31 cellular contexts compared by ENCODE assay signal in the genomic region with DNA sequence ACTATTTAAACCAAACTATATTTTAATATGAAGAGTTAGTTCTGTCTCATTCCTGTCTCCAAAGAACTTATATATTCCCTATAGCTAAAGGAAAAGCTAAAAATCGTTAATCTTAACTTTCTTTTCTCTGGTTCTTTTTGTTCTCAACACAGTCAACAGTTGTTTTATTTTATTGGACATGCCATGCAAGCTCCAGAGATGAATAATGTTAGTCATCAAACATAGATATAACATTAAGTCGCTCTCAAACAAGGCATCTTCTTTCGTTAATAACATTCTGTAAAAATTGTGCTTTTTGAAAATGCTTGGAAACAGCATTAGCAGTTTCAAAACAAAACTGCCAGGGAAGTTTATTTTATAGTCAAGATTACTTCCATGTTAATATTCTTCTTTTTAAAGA.
"Had no signal": no experiment of that assay in that cellular context is flagged by ENCODE, and none has a peak within 500 bp of the region (broad histone marks: within the 10 kb centered on the region; RNA-seq: fewer than 3 reads in every experiment).

No MANE protein-coding gene starts in this region.

- H3K27ac Mint-ChIP-seq: activated B cell treated with CpG ODN at 0.5 μM for 24 hours; activated CD8-positive, alpha-beta T cell treated with anti-CD3 and anti-CD28 coated beads for 36 hours; activated naive CD4-positive, alpha-beta T cell treated with anti-CD3 and anti-CD28 coated beads for 36 hours; activated naive CD4-positive, alpha-beta T cell treated with anti-CD3 and anti-CD28 coated beads, Interleukin-2, amount 50 U/mL, for 24 hours; activated naive CD8-positive, alpha-beta T cell treated with anti-CD3 and anti-CD28 coated beads for 36 hours; activated naive CD8-positive, alpha-beta T cell treated with anti-CD3 and anti-CD28 coated beads, Interleukin-2, amount 50 U/mL, for 24 hours; activated T-helper 17 cell treated with anti-CD3 and anti-CD28 coated beads, Interleukin-2, amount 50 U/mL, for 72 hours; T-helper 17 cell; T-helper 2 cell treated with Interferon-gamma antibody and Interleukin-4, amounts not matched to agents 5 μg/mL and 100 μg/mL, for 36 hours had no signal

- H3K36me3 ChIP-seq: adrenal gland, colonic mucosa, esophagus squamous epithelium, gastroesophageal sphincter, WERI-Rb-1 had no signal

- H3K4me1 Mint-ChIP-seq: activated B cell treated with CpG ODN at 0.5 μM for 24 hours; activated naive CD4-positive, alpha-beta T cell treated with anti-CD3 and anti-CD28 coated beads, Interleukin-2, amount 50 U/mL, for 24 hours; activated naive CD8-positive, alpha-beta T cell treated with anti-CD3 and anti-CD28 coated beads for 36 hours; activated naive CD8-positive, alpha-beta T cell treated with anti-CD3 and anti-CD28 coated beads, Interleukin-2, amount 50 U/mL, for 24 hours; activated T-helper 17 cell treated with anti-CD3 and anti-CD28 coated beads, Interleukin-2, amount 50 U/mL, for 72 hours; T-helper 17 cell had no signal

- H3K27me3 Mint-ChIP-seq: activated B cell treated with CpG ODN at 0.5 μM for 24 hours; activated naive CD4-positive, alpha-beta T cell treated with anti-CD3 and anti-CD28 coated beads, Interleukin-2, amount 50 U/mL, for 24 hours; activated naive CD8-positive, alpha-beta T cell treated with anti-CD3 and anti-CD28 coated beads for 36 hours; activated naive CD8-positive, alpha-beta T cell treated with anti-CD3 and anti-CD28 coated beads, Interleukin-2, amount 50 U/mL, for 24 hours; activated T-helper 17 cell treated with anti-CD3 and anti-CD28 coated beads, Interleukin-2, amount 50 U/mL, for 72 hours had no signal

- H3K4me1 ChIP-seq: adrenal gland, colonic mucosa had no signal

- ATAC-seq: activated CD4-positive, CD25-positive, alpha-beta regulatory T cell treated with anti-CD3 and anti-CD28 coated beads, Interleukin-2, amount 50 U/mL, for 24 hours; activated CD8-positive, alpha-beta T cell treated with anti-CD3 and anti-CD28 coated beads for 36 hours; activated naive CD8-positive, alpha-beta T cell treated with anti-CD3 and anti-CD28 coated beads, Interleukin-2, amount 50 U/mL, for 24 hours; activated T-cell treated with anti-CD3 and anti-CD28 coated beads, Interleukin-2, amount 50 U/mL, for 4 hours; activated T-helper 17 cell treated with anti-CD3 and anti-CD28 coated beads, Interleukin-2, amount 50 U/mL, for 72 hours; body of pancreas; gastroesophageal sphincter; T-helper 17 cell had no signal

- H3K27ac ChIP-seq: adrenal gland, body of pancreas, colonic mucosa, epithelial cell of prostate, esophagus squamous epithelium, WERI-Rb-1 had no signal

- H3K4me3 Mint-ChIP-seq: activated B cell treated with CpG ODN at 0.5 μM for 24 hours; activated CD8-positive, alpha-beta T cell treated with anti-CD3 and anti-CD28 coated beads for 36 hours; activated naive CD4-positive, alpha-beta T cell treated with anti-CD3 and anti-CD28 coated beads for 36 hours; activated naive CD4-positive, alpha-beta T cell treated with anti-CD3 and anti-CD28 coated beads, Interleukin-2, amount 50 U/mL, for 24 hours; activated naive CD8-positive, alpha-beta T cell treated with anti-CD3 and anti-CD28 coated beads for 36 hours; activated naive CD8-positive, alpha-beta T cell treated with anti-CD3 and anti-CD28 coated beads, Interleukin-2, amount 50 U/mL, for 24 hours; activated T-cell treated with anti-CD3 and anti-CD28 coated beads, Interleukin-2, amount 50 U/mL, for 4 hours; activated T-helper 17 cell treated with anti-CD3 and anti-CD28 coated beads, Interleukin-2, amount 50 U/mL, for 72 hours; T-helper 17 cell; T-helper 2 cell treated with Interferon-gamma antibody and Interleukin-4, amounts not matched to agents 5 μg/mL and 100 μg/mL, for 36 hours had no signal

- H3K9me3 Mint-ChIP-seq: activated B cell treated with CpG ODN at 0.5 μM for 24 hours; activated CD8-positive, alpha-beta T cell treated with anti-CD3 and anti-CD28 coated beads for 36 hours; activated naive CD4-positive, alpha-beta T cell treated with anti-CD3 and anti-CD28 coated beads for 36 hours; activated naive CD4-positive, alpha-beta T cell treated with anti-CD3 and anti-CD28 coated beads, Interleukin-2, amount 50 U/mL, for 24 hours; activated naive CD8-positive, alpha-beta T cell treated with anti-CD3 and anti-CD28 coated beads for 36 hours; activated naive CD8-positive, alpha-beta T cell treated with anti-CD3 and anti-CD28 coated beads, Interleukin-2, amount 50 U/mL, for 24 hours; activated T-cell treated with anti-CD3 and anti-CD28 coated beads, Interleukin-2, amount 50 U/mL, for 4 hours; activated T-helper 17 cell treated with anti-CD3 and anti-CD28 coated beads, Interleukin-2, amount 50 U/mL, for 72 hours; T-helper 2 cell treated with Interferon-gamma antibody and Interleukin-4, amounts not matched to agents 5 μg/mL and 100 μg/mL, for 36 hours had no signal

- H3K36me3 Mint-ChIP-seq: activated naive CD4-positive, alpha-beta T cell treated with anti-CD3 and anti-CD28 coated beads, Interleukin-2, amount 50 U/mL, for 24 hours; activated naive CD8-positive, alpha-beta T cell treated with anti-CD3 and anti-CD28 coated beads for 36 hours had no signal

- DNase-seq: activated B cell treated with CpG ODN at 0.5 μM for 24 hours; activated CD4-positive, alpha-beta T cell treated with anti-CD3 and anti-CD28 coated beads for 48 hours; activated CD4-positive, alpha-beta T cell treated with anti-CD3 and anti-CD28 coated beads, Interleukin-2, amount 50 U/mL, for 1 hour; activated CD4-positive, alpha-beta T cell treated with anti-CD3 and anti-CD28 coated beads, Interleukin-2, amount 50 U/mL, for 48 hours; activated CD8-positive, alpha-beta memory T cell treated with anti-CD3 and anti-CD28 coated beads for 24 hours; activated CD8-positive, alpha-beta T cell treated with anti-CD3 and anti-CD28 coated beads for 36 hours; activated effector memory CD4-positive, alpha-beta T cell treated with anti-CD3 and anti-CD28 coated beads, Interleukin-2, amount 50 U/mL, for 16 hours; activated naive CD4-positive, alpha-beta T cell treated with anti-CD3 and anti-CD28 coated beads for 36 hours; activated naive CD8-positive, alpha-beta T cell treated with anti-CD3 and anti-CD28 coated beads for 36 hours; activated naive CD8-positive, alpha-beta T cell treated with anti-CD3 and anti-CD28 coated beads, Interleukin-2, amount 50 U/mL, for 24 hours; activated T-cell treated with anti-CD3 and anti-CD28 coated beads, Interleukin-2, amount 50 U/mL, for 4 hours; adrenal gland; amygdala; aorta; body of pancreas; central memory CD4-positive, alpha-beta T cell; cerebellar nuclear complex; colonic mucosa; effector CD8-positive, alpha-beta T cell; esophagus squamous epithelium; foreskin melanocyte; T-helper 1 cell; T-helper 17 cell; T1000; WERI-Rb-1 had no signal

- H3K9me3 ChIP-seq: adrenal gland, body of pancreas, colonic mucosa, gastroesophageal sphincter had no signal

- H3K4me3 ChIP-seq: adrenal gland, body of pancreas, colonic mucosa, esophagus squamous epithelium, gastroesophageal sphincter had no signal

- H3K27me3 ChIP-seq: adrenal gland, body of pancreas, colonic mucosa, esophagus squamous epithelium, gastroesophageal sphincter had no signal
